Comparison of ENCODE assay signal across 1 cellular context in genomic region chr5:175840050-175840841, GRCh38.
TF ChIP-seq lines count a peak whose summit lies in the region.

No MANE protein-coding gene starts in this region.

TF ChIP-seq in GM23338, 12 proteins besides CTCF, POLR2A, EP300 and RAD21 (continued from another document):
- no peak for TF ChIP-seq REST (IDR thresholded peaks at IDR 0.05; ENCODE audit: unreplicated experiment)
- no peak for TF ChIP-seq NANOG (IDR thresholded peaks at IDR 0.05; ENCODE audit: borderline replicate concordance)
- TF ChIP-seq ZNF462 (CRISPR knock-in tag; IDR thresholded peaks at IDR 0.05): no peak
- TF ChIP-seq ZNF331 (CRISPR knock-in tag; IDR thresholded peaks at IDR 0.05; ENCODE audit: low read depth): no peak
- TF ChIP-seq ETS1 (IDR thresholded peaks at IDR 0.05): no peak
- no peak for TF ChIP-seq CREB1 (CRISPR knock-in tag; IDR thresholded peaks at IDR 0.05; ENCODE audit: low read depth)
- no peak for TF ChIP-seq POLR2AphosphoS5 (IDR thresholded peaks at IDR 0.05; ENCODE audit: low read depth)
- TF ChIP-seq EZH2 (IDR thresholded peaks at IDR 0.05; ENCODE audit: low read depth, unreplicated experiment): no peak
- TF ChIP-seq STAT1 (IDR thresholded peaks at IDR 0.05; ENCODE audit: unreplicated experiment): no peak
